26 cellular contexts compared by ENCODE assay signal in the genomic region with DNA sequence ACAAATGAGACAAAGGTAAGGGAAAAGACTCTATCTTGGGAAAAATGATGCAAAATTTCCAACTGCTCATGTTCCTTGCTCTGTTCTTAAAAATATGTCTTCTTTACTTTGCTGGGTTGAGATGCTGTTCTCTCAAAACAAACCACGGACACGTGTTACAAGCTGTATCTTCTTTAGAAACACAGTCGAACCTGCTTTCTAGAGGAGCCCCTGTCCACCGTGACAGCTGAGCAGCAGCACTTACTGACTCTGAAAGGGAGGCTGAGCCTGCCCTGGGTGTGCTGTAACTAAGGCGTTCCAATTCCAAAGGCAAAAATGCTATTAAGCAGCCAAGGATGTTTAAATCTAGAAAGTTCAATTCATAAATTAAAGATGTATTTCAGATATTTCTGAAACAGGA.
"Had no signal": no experiment of that assay in that cellular context is flagged by ENCODE, and none has a peak within 500 bp of the region (broad histone marks: within the 10 kb centered on the region; RNA-seq: fewer than 3 reads in every experiment).

No MANE protein-coding gene starts in this region.

- DNase-seq: activated CD4-positive, CD25-positive, alpha-beta regulatory T cell treated with anti-CD3 and anti-CD28 coated beads, Interleukin-2, amount 50 U/mL, for 72 hours; activated CD8-positive, alpha-beta memory T cell treated with anti-CD3 and anti-CD28 coated beads for 24 hours; activated CD8-positive, alpha-beta memory T cell treated with anti-CD3 and anti-CD28 coated beads, Interleukin-2, amount 50 U/mL, for 4 hours; activated T-cell treated with anti-CD3 and anti-CD28 coated beads, Interleukin-2, amount 50 U/mL, for 24 hours; aorta; central memory CD4-positive, alpha-beta T cell; dermis blood vessel endothelial cell; effector CD8-positive, alpha-beta T cell; gastrocnemius medialis; head of caudate nucleus; hypothalamus; left cardiac atrium; mesenchymal stem cell; retina; stimulated activated CD4-positive, alpha-beta T cell treated with anti-CD3 and anti-CD28 coated beads, Interleukin-2, amount 100 ng/mL, for 48 hours; stimulated activated CD8-positive, alpha-beta memory T cell treated with anti-CD3 and anti-CD28 coated beads, Interleukin-4, amount 100 ng/mL, for 48 hours; stimulated activated naive B cell treated with anti-CD40 and anti-IgM and Interleukin-4, amounts not matched to agents 10 μg/mL and 1 μg/mL and 100 μg/mL, for 72 hours; T-helper 2 cell; testis; trophoblast cell; uterus had no signal

- H3K4me1 ChIP-seq: esophagus muscularis mucosa, gastrocnemius medialis, testis, uterus had no signal

- H3K9me3 Mint-ChIP-seq: activated T-cell treated with anti-CD3 and anti-CD28 coated beads, Interleukin-2, amount 50 U/mL, for 24 hours had no signal

- H3K36me3 Mint-ChIP-seq: activated naive CD4-positive, alpha-beta T cell treated with anti-CD3 and anti-CD28 coated beads, Interleukin-2, amount 50 U/mL, for 72 hours; stimulated activated naive B cell treated with anti-CD40 and anti-IgM and Interleukin-4, amounts not matched to agents 10 μg/mL and 1 μg/mL and 100 μg/mL, for 72 hours had no signal

- H3K4me3 Mint-ChIP-seq: activated T-cell treated with anti-CD3 and anti-CD28 coated beads, Interleukin-2, amount 50 U/mL, for 24 hours; activated T-helper 17 cell treated with anti-CD3 and anti-CD28 coated beads, Interleukin-2, amount 50 U/mL, for 72 hours; stimulated activated naive B cell treated with anti-CD40 and anti-IgM and Interleukin-4, amounts not matched to agents 10 μg/mL and 1 μg/mL and 100 μg/mL, for 72 hours had no signal

- H3K36me3 ChIP-seq: esophagus muscularis mucosa, gastrocnemius medialis, uterus had no signal

- H3K4me3 ChIP-seq: esophagus muscularis mucosa, gastrocnemius medialis, testis, uterus had no signal

- H3K27ac Mint-ChIP-seq: activated naive CD4-positive, alpha-beta T cell treated with anti-CD3 and anti-CD28 coated beads, Interleukin-2, amount 50 U/mL, for 72 hours; activated T-cell treated with anti-CD3 and anti-CD28 coated beads, Interleukin-2, amount 50 U/mL, for 24 hours; activated T-helper 17 cell treated with anti-CD3 and anti-CD28 coated beads, Interleukin-2, amount 50 U/mL, for 72 hours; progenitor cell of endocrine pancreas; stimulated activated naive B cell treated with anti-CD40 and anti-IgM and Interleukin-4, amounts not matched to agents 10 μg/mL and 1 μg/mL and 100 μg/mL, for 72 hours had no signal

- H3K27me3 Mint-ChIP-seq: activated T-cell treated with anti-CD3 and anti-CD28 coated beads, Interleukin-2, amount 50 U/mL, for 24 hours; activated T-helper 17 cell treated with anti-CD3 and anti-CD28 coated beads, Interleukin-2, amount 50 U/mL, for 72 hours; stimulated activated naive B cell treated with anti-CD40 and anti-IgM and Interleukin-4, amounts not matched to agents 10 μg/mL and 1 μg/mL and 100 μg/mL, for 72 hours had no signal

- H3K9me3 ChIP-seq: esophagus muscularis mucosa, gastrocnemius medialis, testis, uterus had no signal

- H3K27ac ChIP-seq: esophagus muscularis mucosa, gastrocnemius medialis, testis, uterus, VCaP had no signal

- H3K4me1 Mint-ChIP-seq: activated T-helper 17 cell treated with anti-CD3 and anti-CD28 coated beads, Interleukin-2, amount 50 U/mL, for 72 hours had no signal

- H3K27me3 ChIP-seq: esophagus muscularis mucosa, gastrocnemius medialis, testis, uterus had no signal
